ENCODE assay signal across 18 cellular contexts in the genomic region with DNA sequence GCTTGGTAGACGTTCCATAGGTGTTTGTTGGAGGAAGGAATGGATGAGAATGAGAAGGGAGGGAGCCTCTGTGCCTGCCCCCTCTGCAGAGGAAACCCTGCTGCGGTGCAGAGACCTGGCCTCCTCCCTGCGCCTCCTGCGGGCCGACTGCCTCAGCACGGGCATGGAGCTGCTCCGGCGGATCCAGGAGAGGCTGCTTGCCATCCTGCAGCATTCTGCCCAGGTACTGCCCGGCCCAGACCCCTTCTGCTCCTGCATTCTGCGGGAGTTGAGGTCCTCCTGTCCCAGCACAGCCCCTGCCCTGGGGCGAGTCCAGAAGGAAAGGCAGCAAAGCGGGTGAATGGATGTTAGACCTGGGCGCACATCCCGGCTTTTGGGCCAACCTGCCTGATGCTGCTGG. TPM values are rescaled to one million over a fixed set of nuclear protein-coding genes. Genes with fewer than 3 reads are reported as not detected.
DNase-seq lines count a peak whose midpoint lies in the region; ATAC-seq lines count a peak whose summit lies in the region.
"Had no signal": no experiment of that assay in that cellular context is flagged by ENCODE, and none has a peak within 500 bp of the region (broad histone marks: within the 10 kb centered on the region; RNA-seq: fewer than 3 reads in every experiment).

No MANE protein-coding gene starts in this region.

- peaks cover under 1% of the 10 kb centered on the region; the same call in 1 of the 2 replicates for H3K79me2 ChIP-seq in GM23248 (ENCODE audit: insufficient read depth)

- peak overlapping the region; percentile 46 for H3K23ac ChIP-seq in neuronal stem cell (ENCODE audit: low read depth, low read length, poor library complexity)

- H3K4me3 ChIP-seq in neuronal stem cell (ENCODE audit: low read length in 2 of 2): no peak overlapping the region
- H3K4me3 ChIP-seq in GM23248: no peak overlapping the region
- H3K4me3 ChIP-seq: upper lobe of left lung had no signal

- in situ Hi-C loops in GM23248 (cut with MboI): no loop called here

- no peak overlapping the region for H3K4ac ChIP-seq in neuronal stem cell (ENCODE audit: low read length)

- peaks cover 18% of the 10 kb centered on the region for H3K36me3 Mint-ChIP-seq in activated CD8-positive, alpha-beta memory T cell treated with anti-CD3 and anti-CD28 coated beads, Interleukin-2, amount 10 ng/mL, durations not matched to agents 7 days and 5 days
- H3K36me3 Mint-ChIP-seq in IgD-negative memory B cell: peaks cover 3% of the 10 kb centered on the region
- H3K36me3 Mint-ChIP-seq in activated naive CD8-positive, alpha-beta T cell treated with anti-CD3 and anti-CD28 coated beads, Interleukin-2, amount 50 U/mL, for 24 hours (ENCODE audit: low read depth): peaks cover 31% of the 10 kb centered on the region

- H3K27ac ChIP-seq in neuronal stem cell (replicated peaks; ENCODE audit: low read length): no peak overlapping the region
- no peak overlapping the region for H3K27ac ChIP-seq in GM23248

- H3K9me3 ChIP-seq in neuronal stem cell (replicated peaks in 1 of 2; ENCODE audit: control insufficient read depth in 2 of 2, insufficient read depth in 1 of 2, low read depth in 1 of 2, low read length in 2 of 2) (no peaks in the 10 kb centered on the region), GM23248 (ENCODE audit: low read depth) (no peaks in the 10 kb centered on the region)
- H3K9me3 ChIP-seq: Peyer's patch, upper lobe of left lung had no signal

- no peaks in the 10 kb centered on the region for H3K9me3 Mint-ChIP-seq in activated CD8-positive, alpha-beta memory T cell treated with anti-CD3 and anti-CD28 coated beads, Interleukin-2, amount 10 ng/mL, durations not matched to agents 7 days and 5 days (ENCODE audit: low read depth)
- no peaks in the 10 kb centered on the region for H3K9me3 Mint-ChIP-seq in IgD-negative memory B cell
- no peaks in the 10 kb centered on the region for H3K9me3 Mint-ChIP-seq in activated naive CD8-positive, alpha-beta T cell treated with anti-CD3 and anti-CD28 coated beads, Interleukin-2, amount 50 U/mL, for 24 hours
- H3K9me3 Mint-ChIP-seq: dendritic cell treated with granulocyte-macrophage colony-stimulating factor and Interleukin-4, amounts not matched to agents 40 ng/mL and 50 ng/mL, for 4 days had no signal

- H3K9ac ChIP-seq in neuronal stem cell (ENCODE audit: low read depth, low read length, poor library complexity): no peak overlapping the region
- H3K9ac ChIP-seq in GM23248: no peak overlapping the region

- H3K4me2 ChIP-seq in neuronal stem cell (ENCODE audit: insufficient read depth, low read length, poor library complexity, severe bottlenecking) (no peak overlapping the region), GM23248 (ENCODE audit: unreplicated experiment) (no peak overlapping the region)

- peak overlapping the region; percentile 48 for H2BK12ac ChIP-seq in neuronal stem cell (ENCODE audit: low read length)

- H3K27me3 Mint-ChIP-seq in activated CD8-positive, alpha-beta memory T cell treated with anti-CD3 and anti-CD28 coated beads, Interleukin-2, amount 10 ng/mL, durations not matched to agents 7 days and 5 days: no peaks in the 10 kb centered on the region
- peaks cover 2% of the 10 kb centered on the region for H3K27me3 Mint-ChIP-seq in IgD-negative memory B cell
- H3K27me3 Mint-ChIP-seq in activated naive CD8-positive, alpha-beta T cell treated with anti-CD3 and anti-CD28 coated beads, Interleukin-2, amount 50 U/mL, for 24 hours: no peaks in the 10 kb centered on the region
- H3K27me3 Mint-ChIP-seq: dendritic cell treated with granulocyte-macrophage colony-stimulating factor and Interleukin-4, amounts not matched to agents 40 ng/mL and 50 ng/mL, for 4 days had no signal

- H3K9me2 ChIP-seq in GM23248 (ENCODE audit: insufficient read depth): no peaks in the 10 kb centered on the region

- no peak overlapping the region for H4K91ac ChIP-seq in neuronal stem cell (ENCODE audit: low read depth, low read length, poor library complexity)

- peak overlapping the region; percentile 98 for H3K27ac Mint-ChIP-seq in activated CD8-positive, alpha-beta memory T cell treated with anti-CD3 and anti-CD28 coated beads, Interleukin-2, amount 10 ng/mL, durations not matched to agents 7 days and 5 days
- peak overlapping the region; percentile 97 to 100 (median 100) for H3K27ac Mint-ChIP-seq in IgD-negative memory B cell
- peak overlapping the region; percentile 50 for H3K27ac Mint-ChIP-seq in activated naive CD8-positive, alpha-beta T cell treated with anti-CD3 and anti-CD28 coated beads, Interleukin-2, amount 50 U/mL, for 24 hours

- H3K4me3 Mint-ChIP-seq in activated CD8-positive, alpha-beta memory T cell treated with anti-CD3 and anti-CD28 coated beads, Interleukin-2, amount 10 ng/mL, durations not matched to agents 7 days and 5 days: no peak overlapping the region
- H3K4me3 Mint-ChIP-seq in IgD-negative memory B cell: peak overlapping the region in 2 of 4 donors; percentile 30 to 42
- no peak overlapping the region for H3K4me3 Mint-ChIP-seq in activated naive CD8-positive, alpha-beta T cell treated with anti-CD3 and anti-CD28 coated beads, Interleukin-2, amount 50 U/mL, for 24 hours
- H3K4me3 Mint-ChIP-seq: dendritic cell treated with granulocyte-macrophage colony-stimulating factor and Interleukin-4, amounts not matched to agents 40 ng/mL and 50 ng/mL, for 4 days had no signal

- H2BK15ac ChIP-seq in neuronal stem cell (ENCODE audit: low read length): no peak overlapping the region

- no peak for ATAC-seq in activated CD8-positive, alpha-beta memory T cell treated with anti-CD3 and anti-CD28 coated beads, Interleukin-2, amount 10 ng/mL, durations not matched to agents 7 days and 5 days
- ATAC-seq in activated naive CD8-positive, alpha-beta T cell treated with anti-CD3 and anti-CD28 coated beads, Interleukin-2, amount 50 U/mL, for 24 hours: no peak
- no peak for ATAC-seq in left ventricle myocardium superior

- CTCF ChIA-PET in activated CD8-positive, alpha-beta memory T cell treated with anti-CD3 and anti-CD28 coated beads, Interleukin-2, amount 10 ng/mL, durations not matched to agents 7 days and 5 days (lab: Charles Lee): interaction anchor here (1.2 to 2.1 kb wide), 4 partner anchors 15 to 51 kb away, joined by 3 to 11 read pairs (median 4); no protein-coding TSS in a partner anchor

- H3K4me1 Mint-ChIP-seq in activated CD8-positive, alpha-beta memory T cell treated with anti-CD3 and anti-CD28 coated beads, Interleukin-2, amount 10 ng/mL, durations not matched to agents 7 days and 5 days: peaks cover 42% of the 10 kb centered on the region
- H3K4me1 Mint-ChIP-seq in IgD-negative memory B cell: peaks cover 17 to 27% (median 24%) of the 10 kb centered on the region in 3 donors
- H3K4me1 Mint-ChIP-seq in activated naive CD8-positive, alpha-beta T cell treated with anti-CD3 and anti-CD28 coated beads, Interleukin-2, amount 50 U/mL, for 24 hours: peaks cover 59% of the 10 kb centered on the region

- H3K18ac ChIP-seq in neuronal stem cell (ENCODE audit: low read length): no peak overlapping the region

- no peak overlapping the region for H4K8ac ChIP-seq in neuronal stem cell (ENCODE audit: low read depth, low read length)

- WGBS in neuronal stem cell (ENCODE audit: extremely low coverage in 2 of 2, insufficient read length in 2 of 2, insufficient replicate concordance in 1 of 2), 2 donors: no CpG with 5 or more reads among the region's 14 CpGs
- 83 to 84% methylated on average over 10 to 14 of the region's 14 CpGs for WGBS in GM23248 (ENCODE audit: low coverage in 1 of 2, low lambda C conversion rate in 2 of 2, missing lambda C conversion rate in 2 of 2), 2 experiments

- H3K36me3 ChIP-seq in neuronal stem cell (replicated peaks in 1 of 2; ENCODE audit: control insufficient read depth in 2 of 2, insufficient read depth in 2 of 2, low read length in 2 of 2) (peaks cover 18 to 58% of the 10 kb centered on the region in 2 donors), GM23248 (ENCODE audit: low read depth) (no peaks in the 10 kb centered on the region)

- no peaks in the 10 kb centered on the region for H3F3A ChIP-seq in GM23248 (ENCODE audit: insufficient read depth)

- H3K4me1 ChIP-seq in neuronal stem cell (ENCODE audit: control insufficient read depth in 2 of 2, insufficient read depth in 1 of 2, low read depth in 1 of 2, low read length in 2 of 2) (peaks cover 0 to 1% of the 10 kb centered on the region in 2 donors), GM23248 (ENCODE audit: insufficient read depth) (no peaks in the 10 kb centered on the region)

- H2BK5ac ChIP-seq in neuronal stem cell (ENCODE audit: low read length): no peak overlapping the region

- no peak overlapping the region for H2BK120ac ChIP-seq in neuronal stem cell (ENCODE audit: low read depth, low read length)

- no peak overlapping the region for H2AFZ ChIP-seq in neuronal stem cell (ENCODE audit: low read length)
- no peak overlapping the region for H2AFZ ChIP-seq in GM23248

- H3K79me1 ChIP-seq in neuronal stem cell (ENCODE audit: low read depth, low read length): peaks cover 4% of the 10 kb centered on the region

- intact Hi-C loops in left ventricle myocardium superior (cut with micrococcal nuclease): no loop called here

- no peak for DNase-seq in activated CD8-positive, alpha-beta memory T cell treated with anti-CD3 and anti-CD28 coated beads, Interleukin-2, amount 10 ng/mL, durations not matched to agents 7 days and 5 days
- no peak for DNase-seq in activated CD8-positive, alpha-beta memory T cell treated with anti-CD3 and anti-CD28 coated beads, Interleukin-2, amount 50 U/mL, for 4 hours
- DNase-seq in activated naive CD8-positive, alpha-beta T cell treated with anti-CD3 and anti-CD28 coated beads, Interleukin-2, amount 50 U/mL, for 24 hours: no peak
- no peak for DNase-seq in neuronal stem cell (ENCODE audit: low spot score)
- no peak for DNase-seq in HCEC 1CT
- no peak for DNase-seq in left ventricle myocardium superior
- DNase-seq in GM23248: no peak
- DNase-seq: glutamatergic neuron, mesenchymal stem cell, NCI-H2081 treated with DMSO at 0.1 percent for 48 hours, NCI-H69, occipital lobe had no signal

- no peaks in the 10 kb centered on the region for H4K20me1 ChIP-seq in GM23248 (ENCODE audit: insufficient read depth)

- H2AK5ac ChIP-seq in neuronal stem cell (ENCODE audit: low read depth, low read length): no peak overlapping the region

- H3K27me3 ChIP-seq in neuronal stem cell (ENCODE audit: control insufficient read depth in 3 of 3, insufficient read depth in 3 of 3, low read depth in 1 of 3, low read length in 3 of 3): no peaks in the 10 kb centered on the region
- H3K27me3 ChIP-seq in GM23248 (replicated peaks; ENCODE audit: insufficient read depth): no peaks in the 10 kb centered on the region
- H3K27me3 ChIP-seq: Peyer's patch, upper lobe of left lung had no signal

- H3K14ac ChIP-seq in neuronal stem cell (ENCODE audit: low read length): no peak overlapping the region

RNA-seq across cellular contexts. Expression of gene DNPH1, which starts 6.1 kb away (rescaled TPM):
- 10 to 100 TPM; 54.0 to 60.0 TPM for total RNA-seq in activated CD8-positive, alpha-beta memory T cell treated with anti-CD3 and anti-CD28 coated beads, Interleukin-2, amount 10 ng/mL, durations not matched to agents 7 days and 5 days
- polyA plus RNA-seq in IgD-negative memory B cell (125 TPM), GM23248 (2016; fragmentation: Nextera tagmentation; extraction: Ambion mirVana) (90.2 and 93.6 TPM in 2 replicates)
- polyA plus RNA-seq in neuronal stem cell (2013, experiment 1 of 2): 110 TPM
- 110 TPM for polyA plus RNA-seq in neuronal stem cell (2013, experiment 2 of 2)
- 31.2 TPM for total RNA-seq in left ventricle myocardium superior
- total RNA-seq in GM23248 (2014; rRNA removed; shearing (Covaris generic)): 61.2 and 94.8 TPM in 2 replicates

RNA-seq across cellular contexts. Expression of gene TTBK1, which starts 20.1 kb away (rescaled TPM):
- total RNA-seq in activated CD8-positive, alpha-beta memory T cell treated with anti-CD3 and anti-CD28 coated beads, Interleukin-2, amount 10 ng/mL, durations not matched to agents 7 days and 5 days: under 1 TPM; 0.20 to 0.80 TPM
- polyA plus RNA-seq in IgD-negative memory B cell (0.04 TPM), GM23248 (2016; fragmentation: Nextera tagmentation; extraction: Ambion mirVana) (not detected in 2 replicates)
- 1.5 TPM for polyA plus RNA-seq in neuronal stem cell (2013, experiment 1 of 2)
- 1.5 TPM for polyA plus RNA-seq in neuronal stem cell (2013, experiment 2 of 2)
- 0.15 TPM for total RNA-seq in left ventricle myocardium superior
- total RNA-seq in GM23248 (2014; rRNA removed; shearing (Covaris generic)): not detected in 2 replicates
- total RNA-seq: esophagus mucosa, skeletal muscle tissue had no signal

RNA-seq across cellular contexts. Expression of gene CUL9, which starts 41.2 kb away (rescaled TPM):
- 10 to 100 TPM; 49.9 to 71.3 TPM for total RNA-seq in activated CD8-positive, alpha-beta memory T cell treated with anti-CD3 and anti-CD28 coated beads, Interleukin-2, amount 10 ng/mL, durations not matched to agents 7 days and 5 days
- polyA plus RNA-seq in IgD-negative memory B cell: 13.1 TPM
- 10.3 TPM for polyA plus RNA-seq in neuronal stem cell (2013, experiment 1 of 2)
- 11.1 TPM for polyA plus RNA-seq in neuronal stem cell (2013, experiment 2 of 2)
- total RNA-seq in left ventricle myocardium superior: 10.9 TPM
- 15.0 and 26.1 TPM in 2 replicates for total RNA-seq in GM23248 (2014; rRNA removed; shearing (Covaris generic))
- 8.5 and 8.6 TPM in 2 replicates for polyA plus RNA-seq in GM23248 (2016; fragmentation: Nextera tagmentation; extraction: Ambion mirVana)

RNA-seq across cellular contexts. Expression of gene SRF, which starts 52.1 kb away (rescaled TPM):
- 10 to 100 TPM; 45.0 to 53.2 TPM for total RNA-seq in activated CD8-positive, alpha-beta memory T cell treated with anti-CD3 and anti-CD28 coated beads, Interleukin-2, amount 10 ng/mL, durations not matched to agents 7 days and 5 days
- 5.0 TPM for polyA plus RNA-seq in IgD-negative memory B cell
- 33.8 TPM for polyA plus RNA-seq in neuronal stem cell (2013, experiment 1 of 2)
- 33.2 TPM for polyA plus RNA-seq in neuronal stem cell (2013, experiment 2 of 2)
- total RNA-seq in left ventricle myocardium superior: 78.7 TPM
- 23.5 and 29.6 TPM in 2 replicates for total RNA-seq in GM23248 (2014; rRNA removed; shearing (Covaris generic))
- polyA plus RNA-seq in GM23248 (2016; fragmentation: Nextera tagmentation; extraction: Ambion mirVana): 3.3 TPM in 2 replicates

Comparison
In these comparisons a context has a peak if more than half of its experiments do, and no peak if none do; other contexts are left out.
1. H3K27ac Mint-ChIP-seq: peak in every context shown above with its lines; median percentile 100 in IgD-negative memory B cell; 98 in activated CD8-positive, alpha-beta memory T cell treated with anti-CD3 and anti-CD28 coated beads, Interleukin-2, amount 10 ng/mL, durations not matched to agents 7 days and 5 days; 50 in activated naive CD8-positive, alpha-beta T cell treated with anti-CD3 and anti-CD28 coated beads, Interleukin-2, amount 50 U/mL, for 24 hours.